In the genomic region with DNA sequence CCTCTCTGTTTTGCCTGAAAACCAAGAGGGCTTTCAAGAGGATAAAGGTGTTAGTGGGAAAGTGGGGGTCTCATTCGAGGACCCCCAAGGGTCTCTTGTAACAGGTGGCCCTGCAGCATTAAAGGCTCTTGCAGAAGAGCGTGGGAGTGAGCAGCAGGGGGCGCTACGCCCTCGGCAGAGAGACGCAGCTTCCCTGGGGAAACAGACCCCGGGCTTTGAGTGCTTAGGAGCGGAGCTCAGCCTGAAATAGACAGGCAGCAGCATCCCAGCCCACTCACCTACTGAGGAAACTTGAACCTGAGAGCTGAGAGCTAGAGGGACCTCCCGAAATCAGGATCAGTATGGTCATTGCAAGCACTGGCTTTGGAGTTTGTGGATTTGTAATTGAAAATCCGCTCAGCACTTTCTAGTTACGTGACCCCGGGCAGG, we compare ENCODE assay signal across 8 cellular contexts. TPM values are rescaled to one million over a fixed set of nuclear protein-coding genes. Genes with fewer than 3 reads are reported as not detected.
DNase-seq lines count a peak whose midpoint lies in the region; ATAC-seq and TF ChIP-seq lines count a peak whose summit lies in the region.

No MANE protein-coding gene starts in this region.

- peaks cover 3% of the 10 kb centered on the region for H3K27me3 Mint-ChIP-seq in activated T-cell treated with anti-CD3 and anti-CD28 coated beads, Interleukin-2, amount 50 U/mL, for 4 hours (ENCODE audit: low read depth)
- peaks cover 4% of the 10 kb centered on the region for H3K27me3 Mint-ChIP-seq in glutamatergic neuron (ENCODE audit: unreplicated experiment)

- H3K36me3 Mint-ChIP-seq in activated T-cell treated with anti-CD3 and anti-CD28 coated beads, Interleukin-2, amount 50 U/mL, for 4 hours (ENCODE audit: insufficient read depth) = no peaks in the 10 kb centered on the region
- peaks cover 14% of the 10 kb centered on the region for H3K36me3 Mint-ChIP-seq in glutamatergic neuron (ENCODE audit: unreplicated experiment)

- POLR2A ChIA-PET in BJ (lab: Charles Lee) = no interaction called here

- no peak overlapping the region for H3K4me3 Mint-ChIP-seq in activated T-cell treated with anti-CD3 and anti-CD28 coated beads, Interleukin-2, amount 50 U/mL, for 4 hours
- no peak overlapping the region for H3K4me3 Mint-ChIP-seq in glutamatergic neuron (ENCODE audit: unreplicated experiment)

- no peak overlapping the region for H3K4me3 ChIP-seq in BJ (ENCODE audit: low read depth, low read length)

- TF ChIP-seq CTCF in BJ (IDR thresholded peaks at IDR 0.05; ENCODE audit: insufficient read depth, low read depth, low read length) (peak; percentile 90), glutamatergic neuron (IDR thresholded peaks at IDR 0.05; ENCODE audit: partially characterized antibody, unreplicated experiment) (peak; percentile 95)

- DNase-seq in BJ (ENCODE audit: low read depth) = no peak
- DNase-seq in H4 (ENCODE audit: low spot score) = peak; percentile 36
- DNase-seq in NCI-H69 (lab: John Stamatoyannopoulos, UW) = peak; percentile 78
- peak; percentile 57 for DNase-seq in activated T-cell treated with anti-CD3 and anti-CD28 coated beads, Interleukin-2, amount 50 U/mL, for 4 hours
- peak; percentile 89 for DNase-seq in glutamatergic neuron
- DNase-seq in pons (ENCODE audit: low spot score) = peak; percentile 35

- no peaks in the 10 kb centered on the region for H3K36me3 ChIP-seq in BJ (ENCODE audit: control insufficient read depth, insufficient read depth, low read length)

- peaks cover 5% of the 10 kb centered on the region for H3K9me3 Mint-ChIP-seq in activated T-cell treated with anti-CD3 and anti-CD28 coated beads, Interleukin-2, amount 50 U/mL, for 4 hours
- peaks cover 6% of the 10 kb centered on the region for H3K9me3 Mint-ChIP-seq in glutamatergic neuron (ENCODE audit: unreplicated experiment)

- H3K27me3 ChIP-seq in BJ (ENCODE audit: control insufficient read depth, insufficient read depth, low read length) = peaks cover 3% of the 10 kb centered on the region; the same call in 1 of the 2 replicates

- peak; percentile 50 to 55 for ATAC-seq in activated T-cell treated with anti-CD3 and anti-CD28 coated beads, Interleukin-2, amount 50 U/mL, for 4 hours
- ATAC-seq in GM21367 (IDR thresholded peaks at IDR 0.05; ENCODE audit: unreplicated experiment) (no peak), GM19035 (IDR thresholded peaks at IDR 0.05; ENCODE audit: unreplicated experiment) (no peak)

- H3K27ac Mint-ChIP-seq in glutamatergic neuron (ENCODE audit: unreplicated experiment) = no peak overlapping the region

- CTCF ChIA-PET in BJ (lab: Yijun Ruan, JAX) = interaction anchor here (0.6 to 6.6 kb wide), 12 partner anchors 8 to 1010 kb away, joined by 3 to 45 read pairs (median 6); no protein-coding TSS in a partner anchor

- no peaks in the 10 kb centered on the region for H3K4me1 Mint-ChIP-seq in activated T-cell treated with anti-CD3 and anti-CD28 coated beads, Interleukin-2, amount 50 U/mL, for 4 hours (ENCODE audit: low read depth)
- H3K4me1 Mint-ChIP-seq in glutamatergic neuron (ENCODE audit: low read depth, unreplicated experiment) = no peaks in the 10 kb centered on the region

RNA-seq across cellular contexts. Expression of a gene that starts 25.7 kb away (rescaled TPM):
- 1,124 and 1,191 TPM in 2 replicates for polyA plus RNA-seq in BJ (2011; rRNA removed)
- 336 and 346 TPM in 2 replicates for polyA minus RNA-seq in BJ (2011; rRNA and poly(A)+ RNA removed)
- 93.2 and 187 TPM in 2 replicates for total RNA-seq in H4 (2014; rRNA removed; shearing (Covaris generic))
- 1,000 to 10,000 TPM; 3,232 to 3,343 (median 3,252) TPM for total RNA-seq in activated T-cell treated with anti-CD3 and anti-CD28 coated beads, Interleukin-2, amount 50 U/mL, for 4 hours
- 572 TPM for total RNA-seq in glutamatergic neuron (ENCODE audit: unreplicated experiment)

Comparison
In these comparisons a context has a peak if more than half of its experiments do, and no peak if none do; other contexts are left out.
1. ATAC-seq: peak in activated T-cell treated with anti-CD3 and anti-CD28 coated beads, Interleukin-2, amount 50 U/mL, for 4 hours (2 of 2); none in GM21367 (single experiment) and GM19035 (single experiment).